In the genomic region with DNA sequence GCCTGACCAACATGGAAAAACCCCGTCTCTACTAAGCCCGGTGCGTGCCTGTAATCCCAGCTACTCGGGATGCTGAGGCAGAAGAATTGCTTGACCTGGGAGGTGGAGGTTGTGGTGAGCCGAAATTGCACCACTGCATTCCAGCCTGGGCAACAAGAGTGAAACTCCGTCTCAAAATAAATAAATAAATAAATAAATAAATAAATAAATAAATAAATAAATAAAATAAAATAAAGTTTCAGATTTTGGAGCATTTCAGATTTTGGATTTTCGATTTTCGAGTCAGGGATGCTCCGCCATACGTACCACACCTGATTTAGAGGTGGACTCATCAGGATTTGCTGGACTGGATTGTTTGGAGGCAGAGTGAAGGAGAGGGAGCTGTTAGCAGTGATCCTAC, we compare ENCODE assay signal across 7 cellular contexts. TPM values are rescaled to one million over a fixed set of nuclear protein-coding genes. Genes with fewer than 3 reads are reported as not detected.
"Had no signal": no experiment of that assay in that cellular context is flagged by ENCODE, and none has a peak within 500 bp of the region (broad histone marks: within the 10 kb centered on the region; RNA-seq: fewer than 3 reads in every experiment).

No MANE protein-coding gene starts in this region.

RNA-seq across cellular contexts. Expression of gene PASD1, which starts 3.4 kb away (rescaled TPM):
- polyA plus RNA-seq: hepatocyte; immature natural killer cell; keratinocyte; liver; lung; mammary epithelial cell; naive thymus-derived CD4-positive, alpha-beta T cell had no signal
